ENCODE assay signal across 8 cellular contexts in genomic region chr16:74998481-74999207, GRCh38. TPM values are rescaled to one million over a fixed set of nuclear protein-coding genes. Genes with fewer than 3 reads are reported as not detected.
DNase-seq lines count a peak whose midpoint lies in the region; ATAC-seq and TF ChIP-seq lines count a peak whose summit lies in the region.

Gene ZNRF1, plus strand, starts transcription at chr16:74999024. Its CDS starts 648 bp downstream, at chr16:74999672.

- BruUV-seq in A673 (replicated peaks; lab: Mats Ljungman, UMichigan): no TSS peak

- CTCF ChIA-PET in A673 (lab: Charles Lee): interaction anchor here (0.5 to 1.4 kb wide), 4 partner anchors 34 to 191 kb away, joined by 3 to 34 read pairs (median 4); no protein-coding TSS in a partner anchor

- intact Hi-C loops in A673 (cut with micrococcal nuclease; ENCODE audit: unreplicated experiment): loop anchor here (1.0 kb wide), 1 partner anchor 113 kb away; no protein-coding TSS in a partner anchor

- peak within 1 kb of the TSS; percentile 95 for H3K4me3 ChIP-seq in A673 (ENCODE audit: low read depth, low read length, poor library complexity, severe bottlenecking)
- H3K4me3 ChIP-seq in choroid plexus epithelial cell (ENCODE audit: low read depth, low read length): peak within 1 kb of the TSS; percentile 72

- H3K4me1 ChIP-seq in A673 (ENCODE audit: insufficient read depth, low read length, poor library complexity, severe bottlenecking): peaks cover 20% of the 10 kb centered on the region

- DNase-seq in A673 (ENCODE audit: low spot score) (peak; percentile 86), NCI-H2171 treated with DMSO at 0.1 percent for 48 hours (lab: John Stamatoyannopoulos, UW) (peak; percentile 68), choroid plexus epithelial cell (ENCODE audit: low read depth) (peak; percentile 80), kidney tubule cell (ENCODE audit: low spot score) (peak; percentile 80)
- peak; percentile 74 to 79 for DNase-seq in activated CD4-positive, alpha-beta T cell treated with anti-CD3 and anti-CD28 coated beads for 24 hours (ENCODE audit: low read depth in 2 of 2)
- peak; percentile 78 to 86 for DNase-seq in stimulated activated CD4-positive, alpha-beta T cell treated with anti-CD3 and anti-CD28 coated beads, Interleukin-1b, Interleukin-23, amount 100 ng/mL, for 4 hours (ENCODE audit: low read depth in 2 of 2)

- H3K27ac ChIP-seq in A673 (ENCODE audit: low read depth, low read length, poor library complexity, severe bottlenecking): peak within 1 kb of the TSS; percentile 89

- POLR2A ChIA-PET in A673 (lab: Charles Lee; ENCODE audit: low non-redundant PET): no interaction called here

- H3K36me3 ChIP-seq in A673 (ENCODE audit: insufficient read depth, low read length, poor library complexity, severe bottlenecking): no peaks in the 10 kb centered on the region

- TF ChIP-seq CTCF in A673 (conservative IDR thresholded peaks at IDR 0.05; ENCODE audit: low read depth, low read length): peak; percentile 82
- peak; percentile 86 for TF ChIP-seq CTCF in choroid plexus epithelial cell (conservative IDR thresholded peaks at IDR 0.05; ENCODE audit: low read depth, low read length)

- no peaks in the 10 kb centered on the region for H3K27me3 ChIP-seq in A673 (replicated peaks; ENCODE audit: insufficient read depth, low read depth, low read length, poor library complexity)

- no peaks in the 10 kb centered on the region for H3K9me3 ChIP-seq in A673 (ENCODE audit: low read depth, low read length, poor library complexity, severe bottlenecking)

- ATAC-seq in GM18511 (IDR thresholded peaks at IDR 0.05; ENCODE audit: unreplicated experiment): peak; percentile 66
- peak; percentile 66 for ATAC-seq in HG03039 (IDR thresholded peaks at IDR 0.05; ENCODE audit: unreplicated experiment)

RNA-seq across cellular contexts. Expression of gene ZNRF1, which starts in this region (rescaled TPM):
- 55.1 and 59.9 TPM in 2 replicates for total RNA-seq in A673 (2021)

Comparison
In these comparisons a context has a peak if more than half of its experiments do, and no peak if none do; other contexts are left out.
1. Peak in every context shown above with its lines: DNase-seq, ATAC-seq, H3K4me3 ChIP-seq and H3K27ac ChIP-seq.